In genomic region chr9:112170968-112171367, GRCh38 we compare ENCODE assay signal across 28 cellular contexts. TPM values are rescaled to one million over a fixed set of nuclear protein-coding genes. Genes with fewer than 3 reads are reported as not detected.
DNase-seq lines count a peak whose midpoint lies in the region; ATAC-seq, FAIRE-seq and TF ChIP-seq lines count a peak whose summit lies in the region.
"Had no signal": no experiment of that assay in that cellular context is flagged by ENCODE, and none has a peak within 500 bp of the region (broad histone marks: within the 10 kb centered on the region; RNA-seq: fewer than 3 reads in every experiment).

No MANE protein-coding gene starts in this region.

- H3K9me3 Mint-ChIP-seq in mesothelial cell of epicardium, result no peaks in the 10 kb centered on the region
- H3K9me3 Mint-ChIP-seq: activated CD8-positive, alpha-beta T cell treated with anti-CD3 and anti-CD28 coated beads for 36 hours; activated T-helper 2 cell treated with anti-CD3 and anti-CD28 coated beads, Interferon-gamma antibody, Interleukin-2, Interleukin-4, amounts not matched to agents 10 μg/mL and 5 μg/mL and 100 μg/mL, durations not matched to agents 14 hours and 24 hours and 36 hours; stimulated activated memory B cell treated with anti-CD40 and anti-IgM and Interleukin-4, amounts not matched to agents 10 μg/mL and 1 μg/mL and 100 μg/mL, for 72 hours had no signal

- no peak for TF ChIP-seq CTCF in VCaP (conservative IDR thresholded peaks at IDR 0.05)
- TF ChIP-seq CTCF in kidney (IDR thresholded peaks at IDR 0.05; ENCODE audit: borderline replicate concordance, extremely low read depth, insufficient read depth), result no peak
- no peak for TF ChIP-seq CTCF in transverse colon (IDR thresholded peaks at IDR 0.05)
- TF ChIP-seq CTCF in mesothelial cell of epicardium (IDR thresholded peaks at IDR 0.05; ENCODE audit: unreplicated experiment), result no peak

- H3K27me3 ChIP-seq in transverse colon, result no peaks in the 10 kb centered on the region
- H3K27me3 ChIP-seq: breast epithelium, ovary, upper lobe of right lung had no signal

- ATAC-seq in GM18858 (IDR thresholded peaks at IDR 0.05; ENCODE audit: unreplicated experiment), result no peak
- ATAC-seq: activated CD8-positive, alpha-beta T cell treated with anti-CD3 and anti-CD28 coated beads for 36 hours; activated naive CD4-positive, alpha-beta T cell treated with anti-CD3 and anti-CD28 coated beads, Interleukin-2, amount 50 U/mL, for 72 hours; stimulated activated memory B cell treated with anti-CD40 and anti-IgM and Interleukin-4, amounts not matched to agents 10 μg/mL and 1 μg/mL and 100 μg/mL, for 72 hours had no signal

- H3K36me3 Mint-ChIP-seq in mesothelial cell of epicardium, result peaks cover 3% of the 10 kb centered on the region
- H3K36me3 Mint-ChIP-seq: stimulated activated memory B cell treated with anti-CD40 and anti-IgM and Interleukin-4, amounts not matched to agents 10 μg/mL and 1 μg/mL and 100 μg/mL, for 72 hours had no signal

- intact Hi-C loops in kidney (cut with DNase I) (no loop called here), transverse colon (cut with DNase I; ENCODE audit: low total_unique reads) (no loop called here)

- H3K4me3 Mint-ChIP-seq in mesothelial cell of epicardium, result no peak overlapping the region
- H3K4me3 Mint-ChIP-seq: activated CD8-positive, alpha-beta T cell treated with anti-CD3 and anti-CD28 coated beads for 36 hours; stimulated activated memory B cell treated with anti-CD40 and anti-IgM and Interleukin-4, amounts not matched to agents 10 μg/mL and 1 μg/mL and 100 μg/mL, for 72 hours had no signal

- DNase-seq in OCI-M1 (lab: John Stamatoyannopoulos, UW), result peak; percentile 94
- no peak for DNase-seq in kidney
- no peak for DNase-seq in transverse colon
- DNase-seq in activated gamma-delta T cell treated with Interleukin-2 at 50 U/mL for 16 hours, result no peak
- no peak for DNase-seq in pons (ENCODE audit: low spot score)
- no peak for DNase-seq in mesothelial cell of epicardium (ENCODE audit: low spot score in 2 of 2, unreplicated experiment in 2 of 2)
- DNase-seq: activated CD8-positive, alpha-beta T cell treated with anti-CD3 and anti-CD28 coated beads for 36 hours; anterior cingulate cortex; DMS79; effector CD4-positive, alpha-beta T cell; GM23248; head of caudate nucleus; NCI-H1048; NCI-H1694 treated with DMSO at 0.1 percent for 48 hours; NCI-H446 treated with DMSO at 0.1 percent for 48 hours; NCI-H82; ovary; retina; substantia nigra had no signal

- H3K27ac Mint-ChIP-seq in mesothelial cell of epicardium, result no peak overlapping the region
- H3K27ac Mint-ChIP-seq: activated CD8-positive, alpha-beta T cell treated with anti-CD3 and anti-CD28 coated beads for 36 hours; activated naive CD4-positive, alpha-beta T cell treated with anti-CD3 and anti-CD28 coated beads, Interleukin-2, amount 50 U/mL, for 72 hours; activated T-helper 2 cell treated with anti-CD3 and anti-CD28 coated beads, Interferon-gamma antibody, Interleukin-2, Interleukin-4, amounts not matched to agents 10 μg/mL and 5 μg/mL and 100 μg/mL, durations not matched to agents 14 hours and 24 hours and 36 hours; stimulated activated memory B cell treated with anti-CD40 and anti-IgM and Interleukin-4, amounts not matched to agents 10 μg/mL and 1 μg/mL and 100 μg/mL, for 72 hours had no signal

- no peak for TF ChIP-seq EP300 in transverse colon (IDR thresholded peaks at IDR 0.05; ENCODE audit: low read depth)

- H3K9me3 ChIP-seq in kidney (ENCODE audit: control insufficient read depth in 1 of 2, low read length in 2 of 2) (no peaks in the 10 kb centered on the region), transverse colon (no peaks in the 10 kb centered on the region)
- H3K9me3 ChIP-seq: breast epithelium, ovary, upper lobe of right lung had no signal

- peaks cover 39% of the 10 kb centered on the region for H3K4me1 Mint-ChIP-seq in mesothelial cell of epicardium

- in situ Hi-C loops in transverse colon (cut with MboI; ENCODE audit: low pct_ligation_motif_present in 1 of 4, low pct_unique_long_range_greater_than_20kb in 1 of 4, low sequenced_read_pairs in 3 of 4), result no loop called here

- H3K27ac ChIP-seq in VCaP (peak overlapping the region; percentile 50), kidney (ENCODE audit: low read depth in 2 of 2, low read length in 2 of 2) (peak overlapping the region; percentile 26 to 55), transverse colon (peak overlapping the region; percentile 84 to 91 (median 85))
- H3K27ac ChIP-seq: GM23248, ovary, SK-N-MC, upper lobe of right lung had no signal

- peaks cover 6% of the 10 kb centered on the region for H3K27me3 Mint-ChIP-seq in mesothelial cell of epicardium (ENCODE audit: low read depth)
- H3K27me3 Mint-ChIP-seq: stimulated activated memory B cell treated with anti-CD40 and anti-IgM and Interleukin-4, amounts not matched to agents 10 μg/mL and 1 μg/mL and 100 μg/mL, for 72 hours had no signal

- no peak overlapping the region for H3K9ac ChIP-seq in kidney (ENCODE audit: low read length in 2 of 2)
- H3K9ac ChIP-seq: GM23248 had no signal

- 61 to 69% methylated on average over 5 of the region's 5 CpGs for WGBS in transverse colon (ENCODE audit: low coverage in 1 of 2), 2 donors

- FAIRE-seq in kidney (lab: Jason Lieb, UNC), result no peak
- FAIRE-seq: G401.6 had no signal

- no peak overlapping the region for H3K4me3 ChIP-seq in kidney (ENCODE audit: low read length in 2 of 2)
- H3K4me3 ChIP-seq in transverse colon, result no peak overlapping the region
- H3K4me3 ChIP-seq: breast epithelium, GM23248, ovary, SK-N-MC, upper lobe of right lung had no signal

- H3K4me1 ChIP-seq in kidney (ENCODE audit: control insufficient read depth in 1 of 2, insufficient read depth in 1 of 2, low read depth in 1 of 2, low read length in 2 of 2) (peaks cover 0 to 32% of the 10 kb centered on the region in 2 donors), transverse colon (peaks cover 6 to 77% (median 43%) of the 10 kb centered on the region in 4 donors)

- no peak for TF ChIP-seq POLR2A in transverse colon (IDR thresholded peaks at IDR 0.05)

- H3K36me3 ChIP-seq in kidney (ENCODE audit: control insufficient read depth in 1 of 2, insufficient read depth in 2 of 2, low read length in 2 of 2) (no peaks in the 10 kb centered on the region), transverse colon (no peaks in the 10 kb centered on the region)
- H3K36me3 ChIP-seq: breast epithelium, ovary, upper lobe of right lung had no signal

RNA-seq across cellular contexts. Expression of gene SUSD1, which starts 4.1 kb away (rescaled TPM):
- 19.8 TPM for total RNA-seq in kidney
- polyA plus RNA-seq in kidney (ENCODE audit: insufficient read depth, low read depth, low replicate concordance), result 11.0 TPM
- total RNA-seq in transverse colon, result 10 to 100 TPM; 22.7 to 83.0 (median 24.7) TPM
- 24.1 to 26.0 TPM (median 25.8 TPM) in 3 replicates for total RNA-seq in mesothelial cell of epicardium
